ENCODE assay signal across 25 cellular contexts in genomic region chr12:74953697-74954096, GRCh38.
A peak's percentile ranks its signal among the peaks of the same experiment; 100 is the strongest.
DNase-seq lines count a peak whose midpoint lies in the region; ATAC-seq, FAIRE-seq and TF ChIP-seq lines count a peak whose summit lies in the region.
"Had no signal": no experiment of that assay in that cellular context is flagged by ENCODE, and none has a peak within 500 bp of the region (broad histone marks: within the 10 kb centered on the region; RNA-seq: fewer than 3 reads in every experiment).

No MANE protein-coding gene starts in this region.

- TF ChIP-seq EP300 in HepG2 (IDR thresholded peaks at IDR 0.05; ENCODE audit: low read depth in 2 of 2, low read length in 2 of 2) (no peak), HepG2 (CRISPR knock-in tag; IDR thresholded peaks at IDR 0.05; ENCODE audit: borderline replicate concordance) (no peak), SK-N-SH (IDR thresholded peaks at IDR 0.05; ENCODE audit: borderline replicate concordance in 1 of 2, low read depth in 1 of 2, low read length in 1 of 2) (no peak)

- H3K9ac ChIP-seq in liver (ENCODE audit: low read depth in 1 of 2, low read length in 2 of 2), result no peak overlapping the region
- no peak overlapping the region for H3K9ac ChIP-seq in HepG2 (ENCODE audit: insufficient read depth, low read depth, low read length)
- no peak overlapping the region for H3K9ac ChIP-seq in SK-N-SH
- H3K9ac ChIP-seq: BLaER1 treated with 17β-estradiol and CSF1 and Interleukin-3, amounts not matched to agents 10 nM and 100 nM had no signal

- no peaks in the 10 kb centered on the region for H3K27me3 ChIP-seq in liver (ENCODE audit: control insufficient read depth in 4 of 4, insufficient read depth in 4 of 4, low read length in 3 of 4)
- H3K27me3 ChIP-seq in HepG2 (ENCODE audit: control insufficient read depth in 1 of 2, insufficient read depth in 2 of 2, low read length in 2 of 2), result no peaks in the 10 kb centered on the region
- no peaks in the 10 kb centered on the region for H3K27me3 ChIP-seq in right lobe of liver
- no peaks in the 10 kb centered on the region for H3K27me3 ChIP-seq in SK-N-SH (ENCODE audit: insufficient read depth)
- H3K27me3 ChIP-seq: BLaER1 treated with 17β-estradiol and CSF1 and Interleukin-3, amounts not matched to agents 10 nM and 100 nM had no signal

- no peaks in the 10 kb centered on the region for H3K9me2 ChIP-seq in SK-N-SH

- H4K20me1 ChIP-seq in HepG2 (ENCODE audit: insufficient read depth, low read length) (no peaks in the 10 kb centered on the region), SK-N-SH (ENCODE audit: insufficient read depth) (no peaks in the 10 kb centered on the region)
- H4K20me1 ChIP-seq: BLaER1 treated with 17β-estradiol and CSF1 and Interleukin-3, amounts not matched to agents 10 nM and 100 nM had no signal

- no TSS peak for BruUV-seq in HepG2 (replicated peaks; lab: Mats Ljungman, UMichigan)

- in situ Hi-C loops in HepG2 (cut with HindIII; ENCODE audit: extremely low pct_ligation_motif_present, low pct_unique_long_range_greater_than_20kb), result no loop called here

- H3K36me3 ChIP-seq in liver (ENCODE audit: control insufficient read depth in 4 of 4, insufficient read depth in 3 of 4, low read depth in 1 of 4, low read length in 3 of 4), result no peaks in the 10 kb centered on the region
- H3K36me3 ChIP-seq in HepG2 (replicated peaks in 1 of 2; ENCODE audit: control insufficient read depth in 1 of 2, insufficient read depth in 2 of 2, low read length in 2 of 2), result no peaks in the 10 kb centered on the region
- no peaks in the 10 kb centered on the region for H3K36me3 ChIP-seq in right lobe of liver
- no peaks in the 10 kb centered on the region for H3K36me3 ChIP-seq in SK-N-SH (replicated peaks in 1 of 2; ENCODE audit: control insufficient read depth in 1 of 2, insufficient read depth in 2 of 2, low read length in 1 of 2)
- H3K36me3 ChIP-seq: BLaER1 treated with 17β-estradiol and CSF1 and Interleukin-3, amounts not matched to agents 10 nM and 100 nM had no signal

- no peaks in the 10 kb centered on the region for H3K9me3 ChIP-seq in liver (ENCODE audit: control insufficient read depth in 4 of 4, low read length in 3 of 4)
- H3K9me3 ChIP-seq in HepG2 (ENCODE audit: low read length), result peaks cover 12% of the 10 kb centered on the region; the same call in 1 of the 2 replicates
- no peaks in the 10 kb centered on the region for H3K9me3 ChIP-seq in right lobe of liver
- no peaks in the 10 kb centered on the region for H3K9me3 ChIP-seq in SK-N-SH
- H3K9me3 ChIP-seq: Caco-2 had no signal

- POLR2A ChIA-PET in HepG2 (lab: Yijun Ruan, JAX) (no interaction called here), SK-N-SH (lab: Yijun Ruan, JAX) (no interaction called here)

- H3K27ac ChIP-seq in liver (ENCODE audit: low read depth in 1 of 2, low read length in 2 of 2) (no peak overlapping the region), HepG2 (ENCODE audit: extremely low read length, insufficient read depth, low read length) (no peak overlapping the region), right lobe of liver (peak overlapping the region in 1 of 3 donors; percentile 2), SK-N-SH (ENCODE audit: low read depth in 2 of 2, low read length in 1 of 2) (no peak overlapping the region)
- H3K27ac ChIP-seq: 22Rv1; A549; BLaER1 treated with 17β-estradiol and CSF1 and Interleukin-3, amounts not matched to agents 10 nM and 100 nM; C4-2B had no signal

- TF ChIP-seq POLR2A in HepG2 (IDR thresholded peaks at IDR 0.05; ENCODE audit: insufficient read depth in 1 of 2, low read depth in 2 of 2, low read length in 2 of 2), result no peak
- TF ChIP-seq POLR2A in right lobe of liver (IDR thresholded peaks at IDR 0.05), result no peak

- CTCF ChIA-PET in HepG2 (lab: Yijun Ruan, JAX; ENCODE audit: low intra/inter-chr PET ratio, low total read pairs) (no interaction called here), SK-N-SH (lab: Yijun Ruan, JAX) (no interaction called here)

- ATAC-seq in HepG2 (no peak), right lobe of liver (peak; percentile 63 to 90 (median 84))
- ATAC-seq: A549; CD8-positive, alpha-beta T cell; GM12878 had no signal

- no peak overlapping the region for H3K4me3 ChIP-seq in liver (ENCODE audit: low read depth in 1 of 3, low read length in 3 of 3)
- no peak overlapping the region for H3K4me3 ChIP-seq in HepG2 (replicated peaks in 1 of 3; ENCODE audit: insufficient read depth in 1 of 3, low read depth in 2 of 3, low read length in 3 of 3)
- no peak overlapping the region for H3K4me3 ChIP-seq in right lobe of liver
- H3K4me3 ChIP-seq in SK-N-SH (ENCODE audit: low read depth in 2 of 2, low read length in 1 of 2), result no peak overlapping the region
- H3K4me3 ChIP-seq: A549; BLaER1 treated with 17β-estradiol and CSF1 and Interleukin-3, amounts not matched to agents 10 nM and 100 nM; GM12878 had no signal

- no peaks in the 10 kb centered on the region for H3K79me2 ChIP-seq in HepG2 (ENCODE audit: insufficient read depth, low read length)
- no peaks in the 10 kb centered on the region for H3K79me2 ChIP-seq in SK-N-SH (ENCODE audit: insufficient read depth)

- TF ChIP-seq RAD21 in liver (IDR thresholded peaks at IDR 0.05) (peak in 1 of 2 donors; percentile 26), HepG2 (CRISPR knock-in tag; IDR thresholded peaks at IDR 0.05) (no peak), SK-N-SH (IDR thresholded peaks at IDR 0.05; ENCODE audit: low read length) (no peak)

- 38% methylated on average over 1 of the region's 1 CpG for WGBS in liver
- 3% methylated on average over 1 of the region's 1 CpG for WGBS in HepG2 (ENCODE audit: low lambda C conversion rate)
- 42% methylated on average over 1 of the region's 1 CpG for WGBS in right lobe of liver (ENCODE audit: insufficient coverage, low coverage, low lambda C conversion rate, missing lambda C conversion rate)
- WGBS in SK-N-SH (ENCODE audit: low lambda C conversion rate), result 23% methylated on average over 1 of the region's 1 CpG

- H2AFZ ChIP-seq in HepG2 (ENCODE audit: low read length) (no peak overlapping the region), SK-N-SH (ENCODE audit: low read depth) (no peak overlapping the region)

- H3F3A ChIP-seq in SK-N-SH (replicated peaks; ENCODE audit: insufficient read depth), result no peaks in the 10 kb centered on the region

- peaks cover 0 to 5% (median 1%) of the 10 kb centered on the region in 4 donors for H3K4me1 ChIP-seq in liver (ENCODE audit: control insufficient read depth in 4 of 4, insufficient read depth in 4 of 4, low read length in 3 of 4)
- H3K4me1 ChIP-seq in HepG2 (ENCODE audit: insufficient read depth, low read length), result no peaks in the 10 kb centered on the region
- peaks cover 0 to 9% (median 0%) of the 10 kb centered on the region in 4 donors for H3K4me1 ChIP-seq in right lobe of liver
- H3K4me1 ChIP-seq in SK-N-SH (ENCODE audit: control insufficient read depth in 1 of 2, insufficient read depth in 2 of 2, low read depth in 1 of 2, low read length in 1 of 2), result no peaks in the 10 kb centered on the region
- H3K4me1 ChIP-seq: A549; BLaER1 treated with 17β-estradiol and CSF1 and Interleukin-3, amounts not matched to agents 10 nM and 100 nM; Caco-2 had no signal

- no peak for TF ChIP-seq CTCF in liver (IDR thresholded peaks at IDR 0.05; ENCODE audit: low read depth, low read length, missing input control)
- no peak for TF ChIP-seq CTCF in HepG2 (CRISPR knock-in tag; IDR thresholded peaks at IDR 0.05)
- no peak for TF ChIP-seq CTCF in right lobe of liver (IDR thresholded peaks at IDR 0.05)
- no peak for TF ChIP-seq CTCF in SK-N-SH (IDR thresholded peaks at IDR 0.05)

- DNase-seq in HepG2 (ENCODE audit: low spot score), result no peak
- DNase-seq in right lobe of liver, result no peak
- no peak for DNase-seq in SK-N-SH
- no peak for DNase-seq in NCI-H526 (lab: John Stamatoyannopoulos, UW)
- DNase-seq: AML-193; Caco-2; Calu3; CD4-positive, alpha-beta T cell; CD8-positive, alpha-beta T cell; DMS 273 treated with DMSO at 0.1 percent for 48 hours; DMS153; DMS53; DMS79; DND-41; EL; GDM1 had no signal

- FAIRE-seq in HepG2 (lab: Jason Lieb, UNC), result no peak
- FAIRE-seq: D721Med, GM12878, GM12892, GM18507 had no signal

- H3K4me2 ChIP-seq in HepG2 (ENCODE audit: low read depth, low read length) (no peak overlapping the region), SK-N-SH (no peak overlapping the region)
- H3K4me2 ChIP-seq: A549; BLaER1 treated with 17β-estradiol and CSF1 and Interleukin-3, amounts not matched to agents 10 nM and 100 nM had no signal

- intact Hi-C loops in HepG2 (cut with micrococcal nuclease; ENCODE audit: unreplicated experiment), result no loop called here
- intact Hi-C loops in right lobe of liver (cut with DNase I), result no loop called here

TF ChIP-seq in liver, 16 proteins besides CTCF, POLR2A, EP300 and RAD21 (continues in another document):
- TF ChIP-seq HNF4A (conservative IDR thresholded peaks at IDR 0.05) (peak; percentile 32 to 66), SP1 (IDR thresholded peaks at IDR 0.05) (peak; percentile 41), MAX (IDR thresholded peaks at IDR 0.05) (no peak), RXRA (IDR thresholded peaks at IDR 0.05) (peak in 1 of 2 donors; percentile 40), JUND (IDR thresholded peaks at IDR 0.05) (peak in 1 of 2 donors; percentile 55)

TF ChIP-seq in HepG2, 621 proteins besides CTCF, POLR2A, EP300 and RAD21 (continues in another document):
- no peak for TF ChIP-seq KLF12 (CRISPR knock-in tag; IDR thresholded peaks at IDR 0.05; ENCODE audit: borderline replicate concordance)
- no peak for TF ChIP-seq ZNF775 (CRISPR knock-in tag; IDR thresholded peaks at IDR 0.05; ENCODE audit: borderline replicate concordance)
- TF ChIP-seq KDM2A (CRISPR knock-in tag; IDR thresholded peaks at IDR 0.05; ENCODE audit: borderline replicate concordance, low read depth), result no peak
- TF ChIP-seq PAWR (CRISPR knock-in tag; IDR thresholded peaks at IDR 0.05; ENCODE audit: borderline replicate concordance), result no peak
- TF ChIP-seq ZNF7 (CRISPR knock-in tag; IDR thresholded peaks at IDR 0.05), result no peak

TF ChIP-seq in SK-N-SH, 30 proteins besides CTCF, POLR2A, EP300 and RAD21:
- TF ChIP-seq NFIC (IDR thresholded peaks at IDR 0.05; ENCODE audit: borderline replicate concordance) (no peak), FOXJ3 (CRISPR knock-in tag; IDR thresholded peaks at IDR 0.05) (no peak), GABPA (IDR thresholded peaks at IDR 0.05; ENCODE audit: low read depth) (no peak), MEF2A (IDR thresholded peaks at IDR 0.05; ENCODE audit: borderline replicate concordance, low read depth) (no peak)
